Comparison of ENCODE assay signal across 25 cellular contexts in the genomic region with DNA sequence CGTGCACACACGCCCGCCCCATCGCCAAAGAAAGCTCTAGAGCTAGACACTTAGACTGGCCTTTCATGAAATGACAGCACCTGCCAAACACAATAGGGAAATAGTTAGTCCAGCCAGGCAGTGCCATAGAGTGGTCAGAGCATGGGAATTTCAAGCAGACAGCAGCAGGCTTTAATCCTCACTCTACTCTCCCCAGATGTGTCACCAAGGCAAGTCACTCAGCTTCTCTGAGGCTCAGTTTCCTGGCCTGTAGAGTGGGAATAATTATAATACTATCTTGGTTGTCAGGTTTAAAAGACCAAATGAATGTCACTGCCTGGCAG. TPM values are rescaled to one million over a fixed set of nuclear protein-coding genes. Genes with fewer than 3 reads are reported as not detected.
A peak's percentile ranks its signal among the peaks of the same experiment; 100 is the strongest.
DNase-seq lines count a peak whose midpoint lies in the region; ATAC-seq and TF ChIP-seq lines count a peak whose summit lies in the region.
"Had no signal": no experiment of that assay in that cellular context is flagged by ENCODE, and none has a peak within 500 bp of the region (broad histone marks: within the 10 kb centered on the region; RNA-seq: fewer than 3 reads in every experiment).

No MANE protein-coding gene starts in this region.

- TF ChIP-seq CTCF in activated CD8-positive, alpha-beta T cell treated with anti-CD3 and anti-CD28 coated beads for 36 hours (IDR thresholded peaks at IDR 0.05) = no peak
- TF ChIP-seq CTCF in left lung (IDR thresholded peaks at IDR 0.05) (no peak), upper lobe of right lung (IDR thresholded peaks at IDR 0.05) (no peak)

- CTCF ChIA-PET in activated CD8-positive, alpha-beta T cell treated with anti-CD3 and anti-CD28 coated beads, Interleukin-2, amount 10 ng/mL, durations not matched to agents 7 days and 5 days (lab: Charles Lee) = no interaction called here
- CTCF ChIA-PET in activated CD8-positive, alpha-beta T cell treated with anti-CD3 and anti-CD28 coated beads for 36 hours (lab: Charles Lee) = interaction anchor here (1.4 kb wide), 1 partner anchor 25 kb away, joined by 3 read pairs; no protein-coding TSS in a partner anchor

- H3K27me3 Mint-ChIP-seq in activated CD8-positive, alpha-beta T cell treated with anti-CD3 and anti-CD28 coated beads, Interleukin-2, amount 10 ng/mL, durations not matched to agents 7 days and 5 days (ENCODE audit: low read depth) = no peaks in the 10 kb centered on the region
- no peaks in the 10 kb centered on the region for H3K27me3 Mint-ChIP-seq in activated CD8-positive, alpha-beta T cell treated with anti-CD3 and anti-CD28 coated beads for 36 hours
- H3K27me3 Mint-ChIP-seq: activated CD4-positive, alpha-beta memory T cell treated with anti-CD3 and anti-CD28 coated beads, Interleukin-2, amount 10 ng/mL, durations not matched to agents 7 days and 5 days; activated naive CD8-positive, alpha-beta T cell treated with anti-CD3 and anti-CD28 coated beads for 36 hours; central memory CD8-positive, alpha-beta T cell; stimulated activated naive CD8-positive, alpha-beta T cell treated with anti-CD3 and anti-CD28 coated beads, Interleukin-15, amount 100 ng/mL, for 72 hours had no signal

- H3K9me3 Mint-ChIP-seq in activated CD8-positive, alpha-beta T cell treated with anti-CD3 and anti-CD28 coated beads, Interleukin-2, amount 10 ng/mL, durations not matched to agents 7 days and 5 days (ENCODE audit: insufficient read depth) = peaks cover 11% of the 10 kb centered on the region
- H3K9me3 Mint-ChIP-seq in activated CD8-positive, alpha-beta T cell treated with anti-CD3 and anti-CD28 coated beads for 36 hours = no peaks in the 10 kb centered on the region
- H3K9me3 Mint-ChIP-seq: central memory CD8-positive, alpha-beta T cell had no signal

- H3K27ac ChIP-seq in left lung (no peak overlapping the region), upper lobe of right lung (no peak overlapping the region)
- H3K27ac ChIP-seq: prostate gland, tibial artery had no signal

- no peak for DNase-seq in activated CD8-positive, alpha-beta T cell treated with anti-CD3 and anti-CD28 coated beads, Interleukin-2, amount 10 ng/mL, durations not matched to agents 7 days and 5 days
- no peak for DNase-seq in activated CD8-positive, alpha-beta T cell treated with anti-CD3 and anti-CD28 coated beads for 36 hours
- DNase-seq in Right ventricle myocardium superior = peak; percentile 50
- DNase-seq in left lung = no peak
- DNase-seq in upper lobe of right lung = no peak
- no peak for DNase-seq in NCI-H2107 (lab: John Stamatoyannopoulos, UW)
- no peak for DNase-seq in germinal center (ENCODE audit: low spot score)
- no peak for DNase-seq in AG20443 (ENCODE audit: low spot score)
- DNase-seq: activated CD4-positive, alpha-beta memory T cell treated with anti-CD3 and anti-CD28 coated beads, Interleukin-2, amount 10 ng/mL, durations not matched to agents 7 days and 5 days; activated CD4-positive, CD25-positive, alpha-beta regulatory T cell treated with anti-CD3 and anti-CD28 coated beads, Interleukin-2, amount 50 U/mL, for 72 hours; activated naive CD8-positive, alpha-beta T cell treated with anti-CD3 and anti-CD28 coated beads for 36 hours; AML-193; CD8-positive, alpha-beta memory T cell; dermis blood vessel endothelial cell; DMS 273 treated with DMSO at 0.1 percent for 48 hours; mesenchymal stem cell; NCI-H2081; NCI-H345; stimulated activated naive CD8-positive, alpha-beta T cell treated with anti-CD3 and anti-CD28 coated beads, Interleukin-15, amount 100 ng/mL, for 72 hours; T-helper 1 cell; tibial artery had no signal

- H3K36me3 Mint-ChIP-seq in activated CD8-positive, alpha-beta T cell treated with anti-CD3 and anti-CD28 coated beads, Interleukin-2, amount 10 ng/mL, durations not matched to agents 7 days and 5 days (ENCODE audit: low read depth) = peaks cover 26% of the 10 kb centered on the region
- no peaks in the 10 kb centered on the region for H3K36me3 Mint-ChIP-seq in activated CD8-positive, alpha-beta T cell treated with anti-CD3 and anti-CD28 coated beads for 36 hours (ENCODE audit: low read depth)

- no peaks in the 10 kb centered on the region for H3K27me3 ChIP-seq in left lung
- no peaks in the 10 kb centered on the region for H3K27me3 ChIP-seq in upper lobe of right lung
- H3K27me3 ChIP-seq: tibial artery had no signal

- ATAC-seq in activated CD8-positive, alpha-beta T cell treated with anti-CD3 and anti-CD28 coated beads, Interleukin-2, amount 10 ng/mL, durations not matched to agents 7 days and 5 days = no peak
- ATAC-seq in activated CD8-positive, alpha-beta T cell treated with anti-CD3 and anti-CD28 coated beads for 36 hours = no peak
- ATAC-seq in Right ventricle myocardium superior (ENCODE audit: poor library complexity) (peak; percentile 83), left lung (peak; percentile 47), upper lobe of right lung (peak; percentile 31)
- ATAC-seq: GM23338; stimulated activated naive CD8-positive, alpha-beta T cell treated with anti-CD3 and anti-CD28 coated beads, Interleukin-15, amount 100 ng/mL, for 72 hours had no signal

- H3K4me1 ChIP-seq in left lung (peaks cover 0 to 16% of the 10 kb centered on the region in 2 donors), upper lobe of right lung (no peaks in the 10 kb centered on the region)
- H3K4me1 ChIP-seq: prostate gland had no signal

- H3K4me1 Mint-ChIP-seq in activated CD8-positive, alpha-beta T cell treated with anti-CD3 and anti-CD28 coated beads, Interleukin-2, amount 10 ng/mL, durations not matched to agents 7 days and 5 days (ENCODE audit: low read depth) = peaks cover 49% of the 10 kb centered on the region
- peaks cover 26% of the 10 kb centered on the region for H3K4me1 Mint-ChIP-seq in activated CD8-positive, alpha-beta T cell treated with anti-CD3 and anti-CD28 coated beads for 36 hours (ENCODE audit: low read depth)

- H3K4me3 ChIP-seq in left lung (no peak overlapping the region), upper lobe of right lung (no peak overlapping the region)
- H3K4me3 ChIP-seq: GM23338, prostate gland, tibial artery had no signal

- H3K9me3 ChIP-seq in left lung (peaks cover 0 to 5% of the 10 kb centered on the region in 2 donors), upper lobe of right lung (peaks cover 5% of the 10 kb centered on the region)
- H3K9me3 ChIP-seq: prostate gland, tibial artery had no signal

- POLR2A ChIA-PET in activated CD8-positive, alpha-beta T cell treated with anti-CD3 and anti-CD28 coated beads, Interleukin-2, amount 10 ng/mL, durations not matched to agents 7 days and 5 days (lab: Charles Lee) = no interaction called here
- POLR2A ChIA-PET in activated CD8-positive, alpha-beta T cell treated with anti-CD3 and anti-CD28 coated beads for 36 hours (lab: Charles Lee) = interaction anchor here (0.9 kb wide), 1 partner anchor 13 kb away, joined by 3 read pairs; no protein-coding TSS in a partner anchor

- H3K36me3 ChIP-seq in left lung (no peaks in the 10 kb centered on the region), upper lobe of right lung (no peaks in the 10 kb centered on the region)
- H3K36me3 ChIP-seq: prostate gland, tibial artery had no signal

- intact Hi-C loops in activated CD8-positive, alpha-beta T cell treated with anti-CD3 and anti-CD28 coated beads for 36 hours (cut with micrococcal nuclease) = no loop called here
- intact Hi-C loops in Right ventricle myocardium superior (cut with DNase I) = no loop called here
- intact Hi-C loops in left lung (cut with DNase I) = no loop called here
- intact Hi-C loops in upper lobe of right lung (cut with DNase I) = no loop called here

- H3K27ac Mint-ChIP-seq in activated CD8-positive, alpha-beta T cell treated with anti-CD3 and anti-CD28 coated beads, Interleukin-2, amount 10 ng/mL, durations not matched to agents 7 days and 5 days = peak overlapping the region; percentile 9
- no peak overlapping the region for H3K27ac Mint-ChIP-seq in activated CD8-positive, alpha-beta T cell treated with anti-CD3 and anti-CD28 coated beads for 36 hours
- H3K27ac Mint-ChIP-seq: activated CD4-positive, alpha-beta memory T cell treated with anti-CD3 and anti-CD28 coated beads, Interleukin-2, amount 10 ng/mL, durations not matched to agents 7 days and 5 days; activated naive CD8-positive, alpha-beta T cell treated with anti-CD3 and anti-CD28 coated beads for 36 hours; GM23338 had no signal

- no peak overlapping the region for H3K4me3 Mint-ChIP-seq in activated CD8-positive, alpha-beta T cell treated with anti-CD3 and anti-CD28 coated beads, Interleukin-2, amount 10 ng/mL, durations not matched to agents 7 days and 5 days
- H3K4me3 Mint-ChIP-seq in activated CD8-positive, alpha-beta T cell treated with anti-CD3 and anti-CD28 coated beads for 36 hours = no peak overlapping the region
- H3K4me3 Mint-ChIP-seq: activated CD4-positive, alpha-beta memory T cell treated with anti-CD3 and anti-CD28 coated beads, Interleukin-2, amount 10 ng/mL, durations not matched to agents 7 days and 5 days; activated naive CD8-positive, alpha-beta T cell treated with anti-CD3 and anti-CD28 coated beads for 36 hours; CD8-positive, alpha-beta memory T cell; central memory CD8-positive, alpha-beta T cell; GM23338; stimulated activated naive CD8-positive, alpha-beta T cell treated with anti-CD3 and anti-CD28 coated beads, Interleukin-15, amount 100 ng/mL, for 72 hours had no signal

RNA-seq across cellular contexts. Expression of gene LIPC, which starts 59.3 kb away (rescaled TPM):
- total RNA-seq in activated CD8-positive, alpha-beta T cell treated with anti-CD3 and anti-CD28 coated beads, Interleukin-2, amount 10 ng/mL, durations not matched to agents 7 days and 5 days = 1 to 10 TPM; 4.1 to 4.4 TPM
- 1 to 10 TPM; 1.0 to 1.2 TPM for total RNA-seq in activated CD8-positive, alpha-beta T cell treated with anti-CD3 and anti-CD28 coated beads for 36 hours
- total RNA-seq in Right ventricle myocardium superior = 0.65 TPM
- total RNA-seq in left lung = under 1 TPM; 0.58 to 0.76 TPM
- 0.64 TPM for total RNA-seq in upper lobe of right lung
- total RNA-seq: astrocyte, GM23338 had no signal

Comparison
In these comparisons a context has a peak if more than half of its experiments do, and no peak if none do; other contexts are left out.
1. ATAC-seq: peak in Right ventricle myocardium superior (single experiment), left lung (single experiment) and upper lobe of right lung (single experiment); none in activated CD8-positive, alpha-beta T cell treated with anti-CD3 and anti-CD28 coated beads, Interleukin-2, amount 10 ng/mL, durations not matched to agents 7 days and 5 days (single experiment) and activated CD8-positive, alpha-beta T cell treated with anti-CD3 and anti-CD28 coated beads for 36 hours (single experiment).